In genomic region chr16:11980167-11980844, GRCh38 we compare ENCODE assay signal across 18 cellular contexts. TPM values are rescaled to one million over a fixed set of nuclear protein-coding genes. Genes with fewer than 3 reads are reported as not detected.
DNase-seq lines count a peak whose midpoint lies in the region; ATAC-seq and TF ChIP-seq lines count a peak whose summit lies in the region.
"Had no signal": no experiment of that assay in that cellular context is flagged by ENCODE, and none has a peak within 500 bp of the region (broad histone marks: within the 10 kb centered on the region; RNA-seq: fewer than 3 reads in every experiment).

No MANE protein-coding gene starts in this region.

- no peaks in the 10 kb centered on the region for H3K36me3 ChIP-seq in GM06990 (ENCODE audit: control insufficient read depth, insufficient read depth, low read length)
- H3K36me3 ChIP-seq in OCI-LY1 (ENCODE audit: insufficient read depth, low read length) = no peaks in the 10 kb centered on the region

- no peak for TF ChIP-seq CTCF in GM06990 (IDR thresholded peaks at IDR 0.05; ENCODE audit: insufficient read depth, low read length, poor library complexity, severe bottlenecking)
- TF ChIP-seq CTCF in OCI-LY1 (IDR thresholded peaks at IDR 0.05; ENCODE audit: low read length) = no peak

- peaks cover 62% of the 10 kb centered on the region for H3K79me2 ChIP-seq in OCI-LY1 (ENCODE audit: insufficient read depth, low read length)

- DNase-seq in GM06990 (ENCODE audit: extremely low read depth, insufficient read length) (peak; percentile 32), posterior vena cava (ENCODE audit: low spot score) (no peak), NCI-H748 treated with DMSO at 0.1 percent for 48 hours (lab: John Stamatoyannopoulos, UW) (no peak)
- DNase-seq: activated CD4-positive, CD25-positive, alpha-beta regulatory T cell; activated naive CD4-positive, alpha-beta T cell; HCEC 1CT; naive thymus-derived CD8-positive, alpha-beta T cell; NCI-H1417; NCI-H446; psoas muscle; SW 1271 had no signal

- peak overlapping the region; percentile 38; the same call in 1 of the 2 replicates for H3K4me2 ChIP-seq in OCI-LY1 (ENCODE audit: low read length)

- H3K9me2 ChIP-seq in OCI-LY1 (ENCODE audit: low read depth, low read length) = no peaks in the 10 kb centered on the region

- H3K27me3 ChIP-seq in GM06990 (replicated peaks; ENCODE audit: control insufficient read depth, insufficient read depth, low read length) = no peaks in the 10 kb centered on the region
- no peaks in the 10 kb centered on the region for H3K27me3 ChIP-seq in OCI-LY1 (ENCODE audit: insufficient read depth, low read length)

- H4K20me1 ChIP-seq in OCI-LY1 (ENCODE audit: insufficient read depth, low read length) = no peaks in the 10 kb centered on the region

- H3K4me1 ChIP-seq in OCI-LY1 (ENCODE audit: insufficient read depth, low read length, severe bottlenecking) = peaks cover 61% of the 10 kb centered on the region

- H2AFZ ChIP-seq in OCI-LY1 (ENCODE audit: low read length) = no peak overlapping the region

- peak overlapping the region; percentile 48 for H3K27ac ChIP-seq in OCI-LY1 (ENCODE audit: low read depth, low read length, poor library complexity, severe bottlenecking)
- H3K27ac ChIP-seq: psoas muscle had no signal

- intact Hi-C loops in posterior vena cava (cut with DNase I) = no loop called here

- peak overlapping the region; percentile 6; the same call in 1 of the 2 replicates for H3K9ac ChIP-seq in OCI-LY1 (ENCODE audit: low read length)

- peak overlapping the region; percentile 23 for H3K4me3 ChIP-seq in GM06990 (replicated peaks; ENCODE audit: low read depth, low read length)
- H3K4me3 ChIP-seq in OCI-LY1 (ENCODE audit: low read depth, low read length, poor library complexity, severe bottlenecking) = peak overlapping the region; percentile 13
- H3K4me3 ChIP-seq: psoas muscle had no signal

- peak; percentile 55 for ATAC-seq in GM18867 (IDR thresholded peaks at IDR 0.05; ENCODE audit: unreplicated experiment)
- ATAC-seq in HG02678 (IDR thresholded peaks at IDR 0.05; ENCODE audit: unreplicated experiment) = peak; percentile 46
- no peak for ATAC-seq in HG03280 (IDR thresholded peaks at IDR 0.05; ENCODE audit: unreplicated experiment)
- no peak for ATAC-seq in GM21576 (IDR thresholded peaks at IDR 0.05; ENCODE audit: unreplicated experiment)
- ATAC-seq: naive thymus-derived CD8-positive, alpha-beta T cell; Panc1; psoas muscle had no signal

- H3K9me3 ChIP-seq in OCI-LY1 (ENCODE audit: low read length) = no peaks in the 10 kb centered on the region
- H3K9me3 ChIP-seq: psoas muscle had no signal

- no peaks in the 10 kb centered on the region for H3F3A ChIP-seq in OCI-LY1 (ENCODE audit: insufficient read depth, low read length)

RNA-seq across cellular contexts. Expression of gene SNX29, which starts 3.8 kb away (rescaled TPM):
- total RNA-seq in posterior vena cava = 10 to 100 TPM; 39.7 to 46.3 TPM

RNA-seq across cellular contexts. Expression of gene TNFRSF17, which starts 15.3 kb away (rescaled TPM):
- total RNA-seq in posterior vena cava = not detected
- total RNA-seq: psoas muscle, temporal lobe had no signal

RNA-seq across cellular contexts. Expression of gene NPIPB2, which starts 38.5 kb away (rescaled TPM):
- 10 to 100 TPM in 1 of 2 donors, 1 to 10 TPM in 1; 5.1 to 10.3 TPM for total RNA-seq in posterior vena cava

Comparison
In these comparisons a context has a peak if more than half of its experiments do, and no peak if none do; other contexts are left out.
1. ATAC-seq: peak in GM18867 (single experiment) and HG02678 (single experiment); none in HG03280 (single experiment) and GM21576 (single experiment).